33 cellular contexts compared by ENCODE assay signal in genomic region chr1:168087696-168088095, GRCh38. TPM values are rescaled to one million over a fixed set of nuclear protein-coding genes. Genes with fewer than 3 reads are reported as not detected.
"Had no signal": no experiment of that assay in that cellular context is flagged by ENCODE, and none has a peak within 500 bp of the region (broad histone marks: within the 10 kb centered on the region; RNA-seq: fewer than 3 reads in every experiment).

No MANE protein-coding gene starts in this region.

- FAIRE-seq: bronchial epithelial cell, endometrium had no signal

- H3K9me3 Mint-ChIP-seq: activated B cell treated with CpG ODN at 0.5 μM for 24 hours; activated CD4-positive, alpha-beta memory T cell treated with anti-CD3 and anti-CD28 coated beads for 36 hours; activated CD4-positive, alpha-beta T cell treated with anti-CD3 and anti-CD28 coated beads, Interleukin-2, amount 10 ng/mL, durations not matched to agents 24 days and 14 days; activated naive CD4-positive, alpha-beta T cell treated with anti-CD3 and anti-CD28 coated beads, Interleukin-2, amount 10 ng/mL, durations not matched to agents 7 days and 5 days; activated naive CD4-positive, alpha-beta T cell treated with anti-CD3 and anti-CD28 coated beads, Interleukin-2, amount 50 U/mL, for 72 hours; activated naive CD8-positive, alpha-beta T cell treated with anti-CD3 and anti-CD28 coated beads, Interleukin-2, amount 10 ng/mL, durations not matched to agents 7 days and 5 days; activated T-helper 1 cell treated with anti-CD3 and anti-CD28 coated beads, Interleukin-12 subunit alpha, Interleukin-12 subunit beta, Interleukin-2, Interleukin-4 antibody, amounts not matched to agents 30 ng/mL and 10 ng/mL and 1 ng/mL, durations not matched to agents 14 hours and 24 hours and 36 hours; activated T-helper 2 cell treated with anti-CD3 and anti-CD28 coated beads, Interferon-gamma antibody, Interleukin-2, Interleukin-4, amounts not matched to agents 10 μg/mL and 5 μg/mL and 100 μg/mL, durations not matched to agents 14 hours and 24 hours and 36 hours; brain; central memory CD8-positive, alpha-beta T cell; T-helper 2 cell treated with Interferon-gamma antibody and Interleukin-4, amounts not matched to agents 5 μg/mL and 100 μg/mL, for 36 hours had no signal

- H3K9me3 ChIP-seq: ascending aorta, gastrocnemius medialis, heart left ventricle had no signal

- ATAC-seq: activated CD4-positive, alpha-beta T cell treated with anti-CD3 and anti-CD28 coated beads for 36 hours; activated CD8-positive, alpha-beta memory T cell treated with anti-CD3 and anti-CD28 coated beads, Interleukin-2, amount 10 ng/mL, durations not matched to agents 7 days and 5 days; activated CD8-positive, alpha-beta T cell treated with anti-CD3 and anti-CD28 coated beads, Interleukin-2, amount 10 ng/mL, durations not matched to agents 7 days and 5 days; activated naive CD4-positive, alpha-beta T cell treated with anti-CD3 and anti-CD28 coated beads, Interleukin-2, amount 50 U/mL, for 72 hours; esophagus mucosa; foreskin keratinocyte; gastrocnemius medialis; heart left ventricle; T-helper 17 cell had no signal

- H3K4me3 Mint-ChIP-seq: activated B cell treated with CpG ODN at 0.5 μM for 24 hours; activated CD4-positive, alpha-beta memory T cell treated with anti-CD3 and anti-CD28 coated beads for 36 hours; activated CD4-positive, alpha-beta T cell treated with anti-CD3 and anti-CD28 coated beads for 36 hours; activated CD4-positive, alpha-beta T cell treated with anti-CD3 and anti-CD28 coated beads, Interleukin-2, amount 10 ng/mL, durations not matched to agents 24 days and 14 days; activated CD8-positive, alpha-beta memory T cell treated with anti-CD3 and anti-CD28 coated beads, Interleukin-2, amount 10 ng/mL, durations not matched to agents 7 days and 5 days; activated CD8-positive, alpha-beta T cell treated with anti-CD3 and anti-CD28 coated beads, Interleukin-2, amount 10 ng/mL, durations not matched to agents 7 days and 5 days; activated naive CD4-positive, alpha-beta T cell treated with anti-CD3 and anti-CD28 coated beads, Interleukin-2, amount 10 ng/mL, durations not matched to agents 7 days and 5 days; activated naive CD8-positive, alpha-beta T cell treated with anti-CD3 and anti-CD28 coated beads, Interleukin-2, amount 10 ng/mL, durations not matched to agents 7 days and 5 days; activated T-helper 1 cell treated with anti-CD3 and anti-CD28 coated beads, Interleukin-12 subunit alpha, Interleukin-12 subunit beta, Interleukin-2, Interleukin-4 antibody, amounts not matched to agents 30 ng/mL and 10 ng/mL and 1 ng/mL, durations not matched to agents 14 hours and 24 hours and 36 hours; brain; central memory CD8-positive, alpha-beta T cell; T-helper 17 cell; T-helper 2 cell treated with Interferon-gamma antibody and Interleukin-4, amounts not matched to agents 5 μg/mL and 100 μg/mL, for 36 hours had no signal

- H3K36me3 ChIP-seq: gastrocnemius medialis, WERI-Rb-1 had no signal

- H3K27ac ChIP-seq: foreskin keratinocyte, gastrocnemius medialis, heart left ventricle, WERI-Rb-1 had no signal

- DNase-seq: activated B cell treated with CpG ODN at 0.5 μM for 24 hours; activated CD4-positive, alpha-beta memory T cell treated with anti-CD3 and anti-CD28 coated beads for 36 hours; activated CD4-positive, alpha-beta T cell treated with anti-CD3 and anti-CD28 coated beads for 36 hours; activated CD4-positive, CD25-positive, alpha-beta regulatory T cell treated with anti-CD3 and anti-CD28 coated beads, Interleukin-2, amount 50 U/mL, for 72 hours; activated CD8-positive, alpha-beta memory T cell treated with anti-CD3 and anti-CD28 coated beads, Interleukin-2, amount 10 ng/mL, durations not matched to agents 7 days and 5 days; activated CD8-positive, alpha-beta memory T cell treated with anti-CD3 and anti-CD28 coated beads, Interleukin-2, amount 50 U/mL, for 4 hours; activated CD8-positive, alpha-beta T cell treated with anti-CD3 and anti-CD28 coated beads, Interleukin-2, amount 10 ng/mL, durations not matched to agents 7 days and 5 days; activated effector memory CD4-positive, alpha-beta T cell treated with anti-CD3 and anti-CD28 coated beads, Interleukin-2, amount 50 U/mL, for 16 hours; activated naive CD4-positive, alpha-beta T cell treated with anti-CD3 and anti-CD28 coated beads, Interleukin-2, amount 10 ng/mL, durations not matched to agents 7 days and 5 days; activated naive CD8-positive, alpha-beta T cell treated with anti-CD3 and anti-CD28 coated beads, Interleukin-2, amount 10 ng/mL, durations not matched to agents 7 days and 5 days; activated T-cell treated with anti-CD3 and anti-CD28 coated beads, Interleukin-2, amount 50 U/mL, for 1 hour; activated T-cell treated with anti-CD3 and anti-CD28 coated beads, Interleukin-2, amount 50 U/mL, for 48 hours; cortex of kidney; effector CD8-positive, alpha-beta T cell; foreskin keratinocyte; gastrocnemius medialis; glutamatergic neuron; heart left ventricle; T-helper 1 cell; T-helper 17 cell; T1000; WERI-Rb-1 had no signal

- H3K4me1 Mint-ChIP-seq: activated B cell treated with CpG ODN at 0.5 μM for 24 hours; activated CD4-positive, alpha-beta T cell treated with anti-CD3 and anti-CD28 coated beads for 36 hours; activated CD4-positive, alpha-beta T cell treated with anti-CD3 and anti-CD28 coated beads, Interleukin-2, amount 10 ng/mL, durations not matched to agents 24 days and 14 days; brain; central memory CD8-positive, alpha-beta T cell had no signal

- H3K27me3 Mint-ChIP-seq: activated CD4-positive, alpha-beta memory T cell treated with anti-CD3 and anti-CD28 coated beads for 36 hours; activated CD4-positive, alpha-beta T cell treated with anti-CD3 and anti-CD28 coated beads for 36 hours; activated CD4-positive, alpha-beta T cell treated with anti-CD3 and anti-CD28 coated beads, Interleukin-2, amount 10 ng/mL, durations not matched to agents 24 days and 14 days; activated CD8-positive, alpha-beta memory T cell treated with anti-CD3 and anti-CD28 coated beads, Interleukin-2, amount 10 ng/mL, durations not matched to agents 7 days and 5 days; brain had no signal

- H3K4me3 ChIP-seq: ascending aorta, gastrocnemius medialis, heart left ventricle had no signal

- H3K36me3 Mint-ChIP-seq: activated CD4-positive, alpha-beta memory T cell treated with anti-CD3 and anti-CD28 coated beads for 36 hours; activated CD8-positive, alpha-beta memory T cell treated with anti-CD3 and anti-CD28 coated beads, Interleukin-2, amount 10 ng/mL, durations not matched to agents 7 days and 5 days; activated naive CD4-positive, alpha-beta T cell treated with anti-CD3 and anti-CD28 coated beads, Interleukin-2, amount 10 ng/mL, durations not matched to agents 7 days and 5 days; activated naive CD4-positive, alpha-beta T cell treated with anti-CD3 and anti-CD28 coated beads, Interleukin-2, amount 50 U/mL, for 72 hours; activated naive CD8-positive, alpha-beta T cell treated with anti-CD3 and anti-CD28 coated beads, Interleukin-2, amount 10 ng/mL, durations not matched to agents 7 days and 5 days had no signal

- H3K4me1 ChIP-seq: foreskin keratinocyte had no signal

- H3K27ac Mint-ChIP-seq: activated B cell treated with CpG ODN at 0.5 μM for 24 hours; activated CD4-positive, alpha-beta memory T cell treated with anti-CD3 and anti-CD28 coated beads for 36 hours; activated CD4-positive, alpha-beta T cell treated with anti-CD3 and anti-CD28 coated beads for 36 hours; activated CD4-positive, alpha-beta T cell treated with anti-CD3 and anti-CD28 coated beads, Interleukin-2, amount 10 ng/mL, durations not matched to agents 24 days and 14 days; activated CD8-positive, alpha-beta memory T cell treated with anti-CD3 and anti-CD28 coated beads, Interleukin-2, amount 10 ng/mL, durations not matched to agents 7 days and 5 days; activated CD8-positive, alpha-beta T cell treated with anti-CD3 and anti-CD28 coated beads, Interleukin-2, amount 10 ng/mL, durations not matched to agents 7 days and 5 days; activated naive CD4-positive, alpha-beta T cell treated with anti-CD3 and anti-CD28 coated beads, Interleukin-2, amount 10 ng/mL, durations not matched to agents 7 days and 5 days; activated naive CD4-positive, alpha-beta T cell treated with anti-CD3 and anti-CD28 coated beads, Interleukin-2, amount 50 U/mL, for 72 hours; activated naive CD8-positive, alpha-beta T cell treated with anti-CD3 and anti-CD28 coated beads, Interleukin-2, amount 10 ng/mL, durations not matched to agents 7 days and 5 days; activated T-helper 1 cell treated with anti-CD3 and anti-CD28 coated beads, Interleukin-12 subunit alpha, Interleukin-12 subunit beta, Interleukin-2, Interleukin-4 antibody, amounts not matched to agents 30 ng/mL and 10 ng/mL and 1 ng/mL, durations not matched to agents 14 hours and 24 hours and 36 hours; activated T-helper 2 cell treated with anti-CD3 and anti-CD28 coated beads, Interferon-gamma antibody, Interleukin-2, Interleukin-4, amounts not matched to agents 10 μg/mL and 5 μg/mL and 100 μg/mL, durations not matched to agents 14 hours and 24 hours and 36 hours; T-helper 17 cell; T-helper 2 cell treated with Interferon-gamma antibody and Interleukin-4, amounts not matched to agents 5 μg/mL and 100 μg/mL, for 36 hours had no signal

- H3K27me3 ChIP-seq: ascending aorta, foreskin keratinocyte, gastrocnemius medialis, heart left ventricle had no signal

RNA-seq across cellular contexts. Expression of gene GPR161, which starts 49.0 kb away (rescaled TPM):
- total RNA-seq: activated CD8-positive, alpha-beta T cell treated with anti-CD3 and anti-CD28 coated beads, Interleukin-2, amount 10 ng/mL, durations not matched to agents 7 days and 5 days had no signal
